ENCODE assay signal across 24 cellular contexts in genomic region chr2:60976271-60976670, GRCh38.
"Had no signal": no experiment of that assay in that cellular context is flagged by ENCODE, and none has a peak within 500 bp of the region (broad histone marks: within the 10 kb centered on the region; RNA-seq: fewer than 3 reads in every experiment).

No MANE protein-coding gene starts in this region.

- ATAC-seq: activated CD8-positive, alpha-beta T cell treated with anti-CD3 and anti-CD28 coated beads, Interleukin-2, amount 10 ng/mL, durations not matched to agents 7 days and 5 days; naive thymus-derived CD4-positive, alpha-beta T cell; stimulated activated naive B cell treated with anti-CD40 and anti-IgM and Interleukin-4, amounts not matched to agents 10 μg/mL and 1 μg/mL and 100 μg/mL, for 72 hours; T-cell had no signal

- H3K9me3 ChIP-seq: body of pancreas, lower lobe of right lung, neutrophil, tibial artery, vagina had no signal

- H3K4me3 ChIP-seq: body of pancreas, lower lobe of right lung, tibial artery, vagina had no signal

- H3K27ac Mint-ChIP-seq: activated naive CD8-positive, alpha-beta T cell; stimulated activated naive B cell treated with anti-CD40 and anti-IgM and Interleukin-4, amounts not matched to agents 10 μg/mL and 1 μg/mL and 100 μg/mL, for 72 hours had no signal

- H3K4me3 Mint-ChIP-seq: activated CD8-positive, alpha-beta T cell treated with anti-CD3 and anti-CD28 coated beads, Interleukin-2, amount 10 ng/mL, durations not matched to agents 7 days and 5 days; activated naive CD8-positive, alpha-beta T cell; stimulated activated naive B cell treated with anti-CD40 and anti-IgM and Interleukin-4, amounts not matched to agents 10 μg/mL and 1 μg/mL and 100 μg/mL, for 72 hours; T-cell had no signal

- H3K36me3 ChIP-seq: lower lobe of right lung, neutrophil, vagina had no signal

- H3K4me1 ChIP-seq: lower lobe of right lung, parathyroid adenoma, tibial artery, vagina had no signal

- H2AFZ ChIP-seq: parathyroid adenoma had no signal

- H3K9me3 Mint-ChIP-seq: naive thymus-derived CD4-positive, alpha-beta T cell; stimulated activated naive B cell treated with anti-CD40 and anti-IgM and Interleukin-4, amounts not matched to agents 10 μg/mL and 1 μg/mL and 100 μg/mL, for 72 hours; T-cell had no signal

- H3K27me3 Mint-ChIP-seq: activated naive CD8-positive, alpha-beta T cell; naive thymus-derived CD4-positive, alpha-beta T cell; stimulated activated naive B cell treated with anti-CD40 and anti-IgM and Interleukin-4, amounts not matched to agents 10 μg/mL and 1 μg/mL and 100 μg/mL, for 72 hours; T-cell had no signal

- H3K36me3 Mint-ChIP-seq: activated naive CD8-positive, alpha-beta T cell; T-cell had no signal

- H3K27me3 ChIP-seq: body of pancreas, neutrophil, tibial artery, vagina had no signal

- H3K9ac ChIP-seq: parathyroid adenoma had no signal

- DNase-seq: activated CD4-positive, alpha-beta T cell treated with anti-CD3 and anti-CD28 coated beads for 4 hours; activated CD8-positive, alpha-beta memory T cell treated with anti-CD3 and anti-CD28 coated beads, Interleukin-2, amount 50 U/mL, for 4 hours; activated CD8-positive, alpha-beta T cell treated with anti-CD3 and anti-CD28 coated beads, Interleukin-2, amount 10 ng/mL, durations not matched to agents 7 days and 5 days; activated effector memory CD4-positive, alpha-beta T cell treated with anti-CD3 and anti-CD28 coated beads, Interleukin-2, amount 50 U/mL, for 16 hours; activated T-cell treated with anti-CD3 and anti-CD28 coated beads, Interleukin-2, amount 50 U/mL, for 48 hours; amniotic stem cell; body of pancreas; central memory CD4-positive, alpha-beta T cell; cortex of kidney; effector CD8-positive, alpha-beta T cell; foreskin fibroblast; glutamatergic neuron; lower lobe of right lung; naive thymus-derived CD4-positive, alpha-beta T cell; retina; stimulated activated CD4-positive, alpha-beta T cell treated with anti-CD3 and anti-CD28 coated beads, Interleukin-2, amount 100 ng/mL, for 48 hours; stimulated activated naive B cell treated with anti-CD40 and anti-IgM and Interleukin-4, amounts not matched to agents 10 μg/mL and 1 μg/mL and 100 μg/mL, for 72 hours; T-cell; T1000; tibial artery had no signal

- H3K27ac ChIP-seq: lower lobe of right lung, neutrophil, parathyroid adenoma, tibial artery, vagina had no signal
